Comparison of ENCODE assay signal across 8 cellular contexts in genomic region chr1:187073035-187073560, GRCh38.
DNase-seq lines count a peak whose midpoint lies in the region; ATAC-seq and TF ChIP-seq lines count a peak whose summit lies in the region.
"Not testable (repeated sequence)": the region's sequence is repeated elsewhere in the genome, so short reads cannot be mapped to it uniquely, and the experiment has no call there.

No MANE protein-coding gene starts in this region.

- ATAC-seq in GM19455 (IDR thresholded peaks at IDR 0.05; ENCODE audit: unreplicated experiment) (peak; percentile 20), HG03025 (IDR thresholded peaks at IDR 0.05; ENCODE audit: low FRiP score, unreplicated experiment) (peak; percentile 24)
- peak in 1 of 2 donors; percentile 36 for ATAC-seq in natural killer cell treated with Interleukin-12 subunit alpha and Interleukin-12 subunit beta and Interleukin-15 and Interleukin-18, amount 100 ng/mL, for 72 hours

- peak overlapping the region; percentile 92 for H3K27ac Mint-ChIP-seq in activated T-cell treated with anti-CD3 and anti-CD28 coated beads, Interleukin-2, amount 50 U/mL, for 24 hours
- peak overlapping the region; percentile 84 to 96 for H3K27ac Mint-ChIP-seq in natural killer cell treated with Interleukin-12 subunit alpha and Interleukin-12 subunit beta and Interleukin-15 and Interleukin-18, amount 100 ng/mL, for 72 hours

- H3K9me3 Mint-ChIP-seq in activated T-cell treated with anti-CD3 and anti-CD28 coated beads, Interleukin-2, amount 50 U/mL, for 24 hours; natural killer cell treated with Interleukin-12 subunit alpha and Interleukin-12 subunit beta and Interleukin-15 and Interleukin-18, amount 100 ng/mL, for 72 hours: not testable (repeated sequence)

- not testable (repeated sequence) for H3K4me1 ChIP-seq in effector memory CD4-positive, alpha-beta T cell (ENCODE audit: control insufficient read depth, insufficient read depth, low read length, poor library complexity, severe bottlenecking)

- H3K27me3 ChIP-seq in effector memory CD4-positive, alpha-beta T cell (replicated peaks; ENCODE audit: control insufficient read depth, insufficient read depth, low read length, poor library complexity, severe bottlenecking): not testable (repeated sequence)

- TF ChIP-seq CTCF in GM12865 (IDR thresholded peaks at IDR 0.05; ENCODE audit: insufficient read depth, low read depth, low read length, missing control alignments): not testable (repeated sequence)

- DNase-seq in A172 (ENCODE audit: low spot score) (peak; percentile 37), GM12865 (ENCODE audit: low read depth) (peak; percentile 69), RPMI7951 (ENCODE audit: low read depth) (peak; percentile 44)
- DNase-seq in activated T-cell treated with anti-CD3 and anti-CD28 coated beads, Interleukin-2, amount 50 U/mL, for 24 hours: peak; percentile 44
- DNase-seq in effector memory CD4-positive, alpha-beta T cell; natural killer cell treated with Interleukin-12 subunit alpha and Interleukin-12 subunit beta and Interleukin-15 and Interleukin-18, amount 100 ng/mL, for 72 hours (ENCODE audit: low spot score): not testable (repeated sequence)

- H3K9me3 ChIP-seq in effector memory CD4-positive, alpha-beta T cell (ENCODE audit: control insufficient read depth, low read length): not testable (repeated sequence)

- H3K4me1 Mint-ChIP-seq in activated T-cell treated with anti-CD3 and anti-CD28 coated beads, Interleukin-2, amount 50 U/mL, for 24 hours (ENCODE audit: low read depth): peaks cover 13% of the 10 kb centered on the region
- peaks cover 8 to 13% of the 10 kb centered on the region in 2 donors for H3K4me1 Mint-ChIP-seq in natural killer cell treated with Interleukin-12 subunit alpha and Interleukin-12 subunit beta and Interleukin-15 and Interleukin-18, amount 100 ng/mL, for 72 hours (ENCODE audit: low read depth in 2 of 2)

- peak overlapping the region; percentile 81 for H3K4me3 Mint-ChIP-seq in activated T-cell treated with anti-CD3 and anti-CD28 coated beads, Interleukin-2, amount 50 U/mL, for 24 hours
- peak overlapping the region; percentile 96 for H3K4me3 Mint-ChIP-seq in natural killer cell treated with Interleukin-12 subunit alpha and Interleukin-12 subunit beta and Interleukin-15 and Interleukin-18, amount 100 ng/mL, for 72 hours

- H3K27me3 Mint-ChIP-seq in activated T-cell treated with anti-CD3 and anti-CD28 coated beads, Interleukin-2, amount 50 U/mL, for 24 hours; natural killer cell treated with Interleukin-12 subunit alpha and Interleukin-12 subunit beta and Interleukin-15 and Interleukin-18, amount 100 ng/mL, for 72 hours: not testable (repeated sequence)

- not testable (repeated sequence) for H3K27ac ChIP-seq in effector memory CD4-positive, alpha-beta T cell (ENCODE audit: insufficient read depth, low read length, poor library complexity, severe bottlenecking)

- not testable (repeated sequence) for H3K36me3 Mint-ChIP-seq in activated T-cell treated with anti-CD3 and anti-CD28 coated beads, Interleukin-2, amount 50 U/mL, for 24 hours (ENCODE audit: low read depth); natural killer cell treated with Interleukin-12 subunit alpha and Interleukin-12 subunit beta and Interleukin-15 and Interleukin-18, amount 100 ng/mL, for 72 hours

- not testable (repeated sequence) for H3K36me3 ChIP-seq in effector memory CD4-positive, alpha-beta T cell (ENCODE audit: control insufficient read depth, insufficient read depth, low read length)

- peak overlapping the region; percentile 83 for H3K4me3 ChIP-seq in GM12865 (ENCODE audit: low read depth, low read length)
- H3K4me3 ChIP-seq in effector memory CD4-positive, alpha-beta T cell (ENCODE audit: insufficient read depth, low read depth, low read length, poor library complexity, severe bottlenecking): peak overlapping the region; percentile 17
